15 cellular contexts compared by ENCODE assay signal in genomic region chr18:58576641-58577251, GRCh38. TPM values are rescaled to one million over a fixed set of nuclear protein-coding genes. Genes with fewer than 3 reads are reported as not detected.
DNase-seq lines count a peak whose midpoint lies in the region; ATAC-seq, FAIRE-seq and TF ChIP-seq lines count a peak whose summit lies in the region.
"Had no signal": no experiment of that assay in that cellular context is flagged by ENCODE, and none has a peak within 500 bp of the region (broad histone marks: within the 10 kb centered on the region; RNA-seq: fewer than 3 reads in every experiment).

No MANE protein-coding gene starts in this region.

- in situ Hi-C loops in GM12878 (cut with MboI), result no loop called here

- no peak for TF ChIP-seq CTCF in GM12878 (IDR thresholded peaks at IDR 0.05 in 2 of 3, conservative IDR thresholded peaks at IDR 0.05 in 1 of 3; ENCODE audit: control insufficient read depth in 2 of 3, extremely low read depth in 1 of 3, insufficient read depth in 1 of 3, low read depth in 3 of 3, low read length in 3 of 3)

- H3K27me3 ChIP-seq in ACC112 (ENCODE audit: insufficient read depth, low read length) (no peaks in the 10 kb centered on the region), GM12878 (replicated peaks in 1 of 2; ENCODE audit: control insufficient read depth in 2 of 2, insufficient read depth in 2 of 2, low read length in 1 of 2) (no peaks in the 10 kb centered on the region), mesenchymal stem cell (ENCODE audit: control insufficient read depth in 1 of 2, insufficient read depth in 1 of 2, low read length in 2 of 2) (no peaks in the 10 kb centered on the region)

- H4K20me1 ChIP-seq in GM12878 (ENCODE audit: control insufficient read depth, insufficient read depth), result no peaks in the 10 kb centered on the region

- peak overlapping the region; percentile 5 for H2BK5ac ChIP-seq in mesenchymal stem cell (ENCODE audit: low read depth, low read length, poor library complexity, severe bottlenecking)

- H3K9ac ChIP-seq in GM12878 (ENCODE audit: control insufficient read depth, insufficient read depth, low read length) (no peak overlapping the region), mesenchymal stem cell (ENCODE audit: low read length) (no peak overlapping the region)

- H2AFZ ChIP-seq in ACC112 (ENCODE audit: low read length, unreplicated experiment), result no peak overlapping the region
- H2AFZ ChIP-seq in GM12878 (ENCODE audit: control insufficient read depth, low read depth, low read length), result no peak overlapping the region
- H2AFZ ChIP-seq in mesenchymal stem cell (ENCODE audit: low read depth, low read length), result no peak overlapping the region

- H3K4me1 ChIP-seq in ACC112 (ENCODE audit: control insufficient read depth, insufficient read depth, low read length, unreplicated experiment) (peaks cover 61% of the 10 kb centered on the region), GM12878 (ENCODE audit: control insufficient read depth, insufficient read depth, low read length) (no peaks in the 10 kb centered on the region; the same call in 1 of the 2 replicates), mesenchymal stem cell (ENCODE audit: control insufficient read depth, insufficient read depth, low read depth, low read length) (peaks cover 4% of the 10 kb centered on the region)

- H3K18ac ChIP-seq in mesenchymal stem cell (ENCODE audit: low read depth in 1 of 2, low read length in 2 of 2), result peak overlapping the region; percentile 6 to 19

- no peak for TF ChIP-seq POLR2A in GM12878 (IDR thresholded peaks at IDR 0.05; ENCODE audit: low read depth, low read length)

- H2BK15ac ChIP-seq in mesenchymal stem cell (ENCODE audit: low read depth, poor library complexity, severe bottlenecking), result no peak overlapping the region

- TSS peak; percentile 36 for BruUV-seq in GM12878 (replicated peaks; lab: Mats Ljungman, UMichigan)

- H3K9me3 ChIP-seq in GM12878 (replicated peaks; ENCODE audit: control insufficient read depth, insufficient read depth, low read length), result peaks cover 8% of the 10 kb centered on the region; the same call in 2 of the 3 replicates
- no peaks in the 10 kb centered on the region for H3K9me3 ChIP-seq in mesenchymal stem cell (ENCODE audit: control insufficient read depth, low read length)

- no peak overlapping the region for H3K23ac ChIP-seq in mesenchymal stem cell (ENCODE audit: low read length in 2 of 2)

- POLR2A ChIA-PET in GM12878 (lab: Charles Lee), result interaction anchor here (1.1 to 1.5 kb wide), 2 partner anchors 8 to 10 kb away, joined by 3 to 5 read pairs; no protein-coding TSS in a partner anchor

- H4K8ac ChIP-seq in mesenchymal stem cell (ENCODE audit: low read length), result no peak overlapping the region

- H3K14ac ChIP-seq in mesenchymal stem cell (ENCODE audit: low read length in 2 of 2), result no peak overlapping the region

- H3K4me3 ChIP-seq in ACC112 (ENCODE audit: low read depth, low read length) (peak overlapping the region; percentile 69), GM12878 (no peak overlapping the region), mesenchymal stem cell (ENCODE audit: insufficient read depth in 1 of 2, low read depth in 1 of 2, low read length in 2 of 2) (peak overlapping the region in 1 of 2 experiments; percentile 48)

- 98% methylated on average over 9 of the region's 9 CpGs for WGBS in GM12878 (ENCODE audit: insufficient coverage, insufficient replicate concordance, low lambda C conversion rate, missing lambda C conversion rate)
- 52% methylated on average over 9 of the region's 9 CpGs for WGBS in mesenchymal stem cell

- peak; percentile 47 for DNase-seq in ELR (ENCODE audit: low read depth)
- DNase-seq in GM12878 (ENCODE audit: low read depth, low spot score), result no peak
- DNase-seq in mesenchymal stem cell, result peak; percentile 60
- DNase-seq in NCI-H345 (lab: John Stamatoyannopoulos, UW), result no peak
- DNase-seq in posterior vena cava (ENCODE audit: low spot score), result no peak
- no peak for DNase-seq in activated T-cell treated with anti-CD3 and anti-CD28 coated beads for 4 hours
- DNase-seq in nucleus accumbens (lab: John Stamatoyannopoulos, UW), result no peak
- DNase-seq: activated CD4-positive, CD25-positive, alpha-beta regulatory T cell treated with anti-CD3 and anti-CD28 coated beads, Interleukin-2, amount 50 U/mL, for 72 hours; activated T-cell treated with anti-CD3 and anti-CD28 coated beads, Interleukin-2, amount 50 U/mL, for 24 hours; GF-D8; NCI-H226; stimulated activated CD4-positive, alpha-beta T cell treated with anti-CD3 and anti-CD28 coated beads, Interleukin-1b, Interleukin-23, amount 100 ng/mL, for 48 hours had no signal

- H2BK12ac ChIP-seq in mesenchymal stem cell (ENCODE audit: low read length in 2 of 2), result peak overlapping the region in 1 of 2 experiments; percentile 80

- intact Hi-C loops in GM12878 (cut with micrococcal nuclease; ENCODE audit: unreplicated experiment), result no loop called here
- intact Hi-C loops in posterior vena cava (cut with DNase I), result no loop called here

- H2AK5ac ChIP-seq in mesenchymal stem cell (ENCODE audit: low read length, severe bottlenecking), result no peak overlapping the region

- no peak overlapping the region for H2BK120ac ChIP-seq in mesenchymal stem cell (ENCODE audit: low read depth, low read length)

- H3K36me3 ChIP-seq in ACC112 (ENCODE audit: insufficient read depth, low read length), result no peaks in the 10 kb centered on the region
- H3K36me3 ChIP-seq in GM12878 (ENCODE audit: control insufficient read depth in 2 of 2, insufficient read depth in 2 of 2, low read length in 1 of 2), result no peaks in the 10 kb centered on the region
- H3K36me3 ChIP-seq in mesenchymal stem cell (ENCODE audit: control insufficient read depth in 1 of 2, insufficient read depth in 2 of 2, low read depth in 1 of 2, low read length in 2 of 2), result peaks cover 0 to 13% of the 10 kb centered on the region in 2 experiments

- no peak for TF ChIP-seq EP300 in GM12878 (IDR thresholded peaks at IDR 0.05; ENCODE audit: borderline replicate concordance in 1 of 2, control insufficient read depth in 1 of 2, low read depth in 2 of 2, low read length in 2 of 2)

- no peak for FAIRE-seq in GM12878 (lab: Jason Lieb, UNC)

- H3K4ac ChIP-seq in mesenchymal stem cell (ENCODE audit: low read depth in 1 of 2, low read length in 2 of 2), result peak overlapping the region in 1 of 2 experiments; percentile 15

- H3K79me1 ChIP-seq in mesenchymal stem cell (replicated peaks; ENCODE audit: low read length, poor library complexity, severe bottlenecking), result no peaks in the 10 kb centered on the region

- no peak for ATAC-seq in GM12878
- ATAC-seq: HCT116 had no signal

- SMC1A ChIA-PET in GM12878 (lab: Charles Lee; ENCODE audit: uncharacterized antibody, unreplicated experiment), result interaction anchor here (0.6 to 2.5 kb wide), 7 partner anchors 13 to 137 kb away, joined by 3 to 7 read pairs (median 4); no protein-coding TSS in a partner anchor

- H4K91ac ChIP-seq in mesenchymal stem cell (ENCODE audit: low read length), result no peak overlapping the region

- no peak for TF ChIP-seq RAD21 in GM12878 (IDR thresholded peaks at IDR 0.05; ENCODE audit: insufficient read depth, low read depth, low read length)

- CTCF ChIA-PET in GM12878 (lab: Yijun Ruan, JAX), result interaction anchor here (0.9 kb wide), 1 partner anchor 79 kb away, joined by 3 read pairs; no protein-coding TSS in a partner anchor

- RAD21 ChIA-PET in GM12878 (lab: Charles Lee; ENCODE audit: unreplicated experiment), result interaction anchor here (1.9 kb wide), 1 partner anchor 12 kb away, joined by 7 read pairs; no protein-coding TSS in a partner anchor

- H3K27ac ChIP-seq in ACC112 (ENCODE audit: low read depth, low read length), result no peak overlapping the region
- H3K27ac ChIP-seq in GM12878 (ENCODE audit: control insufficient read depth, insufficient read depth), result no peak overlapping the region
- H3K27ac ChIP-seq in mesenchymal stem cell (ENCODE audit: low read length, poor library complexity, severe bottlenecking), result peak overlapping the region; percentile 89

- no peaks in the 10 kb centered on the region for H3K79me2 ChIP-seq in ACC112 (ENCODE audit: control insufficient read depth, insufficient read depth, low read length, unreplicated experiment)
- no peaks in the 10 kb centered on the region for H3K79me2 ChIP-seq in GM12878 (ENCODE audit: control insufficient read depth, insufficient read depth, low read length)

- H3K4me2 ChIP-seq in GM12878 (ENCODE audit: control insufficient read depth, insufficient read depth), result no peak overlapping the region
- H3K4me2 ChIP-seq in mesenchymal stem cell (ENCODE audit: low read length, poor library complexity, severe bottlenecking), result peak overlapping the region; percentile 31

RNA-seq across cellular contexts. Expression of gene ALPK2, which starts 52.1 kb away (rescaled TPM):
- 28.8 and 29.7 TPM in 2 replicates for total RNA-seq in GM12878 (2013; cell fraction: nucleolus; rRNA removed)
- total RNA-seq in GM12878 (2014; rRNA removed) (4.5 and 5.8 TPM in 2 replicates), GM12878 (2014; rRNA removed; fragmentation: Illumina TruSeq; extraction: Trizol) (8.1 and 8.5 TPM in 2 replicates), GM12878 (2021) (4.3 and 5.1 TPM in 2 replicates), posterior vena cava (not detected)
- 2.5 TPM for polyA plus RNA-seq in GM12878 (2011; ENCODE audit: low read depth)
- polyA plus RNA-seq in GM12878 (2011; rRNA removed) (27.4 and 36.5 TPM in 2 replicates), GM12878 (2014; fragmentation: Illumina TruSeq; extraction: Trizol) (4.8 and 4.9 TPM in 2 replicates), GM12878 (2014; fragmentation: Nextera tagmentation; extraction: Ambion mirVana) (1 to 10 TPM; 1.6 to 1.8 TPM), GM12878 (2014; rRNA removed) (3.4 TPM in 2 replicates), GM12878 (2016; fragmentation: Nextera tagmentation; extraction: Ambion mirVana) (1 to 10 TPM; 5.1 to 6.0 TPM)
- polyA plus RNA-seq in GM12878 (2011; cell fraction: cytosol; rRNA removed), result 14.0 TPM in 2 replicates
- 68.7 and 99.5 TPM in 2 replicates for polyA plus RNA-seq in GM12878 (2011; cell fraction: nucleus; rRNA removed)
- 2.4 and 3.8 TPM in 2 replicates for polyA plus RNA-seq in GM12878 (2012)
- polyA minus RNA-seq in GM12878 (2011; rRNA and poly(A)+ RNA removed), result 53.4 and 56.6 TPM in 2 replicates
- polyA minus RNA-seq in GM12878 (2011; cell fraction: cytosol; rRNA and poly(A)+ RNA removed), result 10.0 and 12.4 TPM in 2 replicates
- 96.9 and 97.0 TPM in 2 replicates for polyA minus RNA-seq in GM12878 (2011; cell fraction: nucleus; rRNA and poly(A)+ RNA removed)
- polyA plus RNA-seq in mesenchymal stem cell (2013, experiment 1 of 2), result 7.2 TPM
- 7.0 TPM for polyA plus RNA-seq in mesenchymal stem cell (2013, experiment 2 of 2)
- total RNA-seq: OCI-LY7 had no signal

Comparison
In these comparisons a context has a peak if more than half of its experiments do, and no peak if none do; other contexts are left out.
1. DNase-seq: peak in ELR (single experiment) and mesenchymal stem cell (single experiment); none in GM12878 (single experiment), NCI-H345 (single experiment), posterior vena cava (single experiment), activated T-cell treated with anti-CD3 and anti-CD28 coated beads for 4 hours (single experiment) and nucleus accumbens (0 of 56).
2. RNA of gene ALPK2, which starts 52.1 kb away (total RNA-seq): 4.3 to 29.7 TPM in GM12878; not detected in posterior vena cava; every median in the first group is over 4 times any median in the second.